ENCODE assay signal across 20 cellular contexts in the genomic region with DNA sequence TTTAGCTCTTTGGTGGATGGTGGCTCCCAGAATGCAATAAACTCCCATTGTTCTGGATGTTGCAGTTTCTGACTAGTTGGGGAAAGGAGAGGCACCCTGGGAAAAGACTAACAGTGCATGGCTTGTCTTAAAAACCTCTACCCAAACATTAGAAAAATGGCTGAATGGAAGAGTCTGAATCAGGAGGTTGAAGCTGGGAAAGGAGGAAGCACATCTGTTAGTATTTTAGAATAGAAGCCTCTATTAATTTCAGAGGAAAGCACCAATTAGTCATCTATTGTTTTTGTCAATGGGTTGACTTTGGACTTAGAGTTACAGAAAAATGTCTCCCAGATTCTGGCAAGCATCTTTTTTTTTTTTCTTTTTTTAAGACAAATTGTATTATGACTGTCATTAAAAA. TPM values are rescaled to one million over a fixed set of nuclear protein-coding genes. Genes with fewer than 3 reads are reported as not detected.
DNase-seq lines count a peak whose midpoint lies in the region; ATAC-seq and TF ChIP-seq lines count a peak whose summit lies in the region.
"Had no signal": no experiment of that assay in that cellular context is flagged by ENCODE, and none has a peak within 500 bp of the region (broad histone marks: within the 10 kb centered on the region; RNA-seq: fewer than 3 reads in every experiment).

No MANE protein-coding gene starts in this region.

- no peaks in the 10 kb centered on the region for H3K36me3 ChIP-seq in left lung

- intact Hi-C loops in sciatic nerve (cut with DNase I), result loop anchor here (10.0 kb wide), 1 partner anchor 290 kb away; no protein-coding TSS in a partner anchor
- intact Hi-C loops in left lung (cut with DNase I), result no loop called here

- H3K4me1 ChIP-seq in left lung, result no peaks in the 10 kb centered on the region

- no peak overlapping the region for H3K4me3 ChIP-seq in left lung

- H3K27ac ChIP-seq in cingulate gyrus (ENCODE audit: low read depth, low read length), result peak overlapping the region; percentile 75
- no peak overlapping the region for H3K27ac ChIP-seq in left lung
- H3K27ac ChIP-seq: HL-60 had no signal

- no peak for TF ChIP-seq CTCF in left lung (IDR thresholded peaks at IDR 0.05)

- DNase-seq in Ammon's horn (ENCODE audit: low spot score), result peak; percentile 66
- DNase-seq in globus pallidus (ENCODE audit: low spot score), result peak; percentile 58
- DNase-seq in sciatic nerve (ENCODE audit: low spot score), result no peak
- DNase-seq in NK-92 treated with Interleukin-12 subunit alpha and Interleukin-12 subunit beta, amount 100 ng/mL, for 24 hours (lab: John Stamatoyannopoulos, UW), result no peak
- no peak for DNase-seq in left lung
- no peak for DNase-seq in activated naive CD4-positive, alpha-beta T cell (lab: John Stamatoyannopoulos, UW)
- DNase-seq: 8988T, COR-L47, DMS 273 treated with DMSO at 0.1 percent for 48 hours, DND-41, H7, IMR-90, Karpas-422, NCI-H1417 treated with DMSO at 0.1 percent for 48 hours, NCI-H187 treated with DMSO at 0.1 percent for 48 hours, NCI-H345, NCI-H524 treated with DMSO at 0.1 percent for 48 hours had no signal

- ATAC-seq in sciatic nerve (peak; percentile 80), left lung (no peak), HG03159 (IDR thresholded peaks at IDR 0.05; ENCODE audit: unreplicated experiment) (no peak)

- no peaks in the 10 kb centered on the region for H3K27me3 ChIP-seq in left lung

- no peaks in the 10 kb centered on the region for H3K9me3 ChIP-seq in left lung

RNA-seq across cellular contexts. Expression of a gene that starts 56.1 kb away (rescaled TPM):
- total RNA-seq in sciatic nerve, result 151 TPM
- 10 to 100 TPM; 18.2 to 51.4 TPM for total RNA-seq in left lung
- total RNA-seq: IMR-90 had no signal

Comparison
In these comparisons a context has a peak if more than half of its experiments do, and no peak if none do; other contexts are left out.
1. DNase-seq: peak in Ammon's horn (single experiment) and globus pallidus (single experiment); none in sciatic nerve (single experiment), NK-92 treated with Interleukin-12 subunit alpha and Interleukin-12 subunit beta, amount 100 ng/mL, for 24 hours (single experiment), left lung (0 of 2) and activated naive CD4-positive, alpha-beta T cell (0 of 4).